17 cellular contexts compared by ENCODE assay signal in genomic region chr20:17862171-17862570, GRCh38.
DNase-seq lines count a peak whose midpoint lies in the region; ATAC-seq and TF ChIP-seq lines count a peak whose summit lies in the region.
"Had no signal": no experiment of that assay in that cellular context is flagged by ENCODE, and none has a peak within 500 bp of the region (broad histone marks: within the 10 kb centered on the region; RNA-seq: fewer than 3 reads in every experiment).

No MANE protein-coding gene starts in this region.

- peaks cover 13% of the 10 kb centered on the region for H3K27me3 Mint-ChIP-seq in stimulated activated naive CD8-positive, alpha-beta T cell treated with anti-CD3 and anti-CD28 coated beads, Interleukin-15, Interleukin-2, amounts not matched to agents 100 ng/mL and 50 ng/mL, for 24 hours
- H3K27me3 Mint-ChIP-seq in central memory CD8-positive, alpha-beta T cell: peaks cover 24% of the 10 kb centered on the region
- H3K27me3 Mint-ChIP-seq in nephron (ENCODE audit: low read depth): peaks cover 3% of the 10 kb centered on the region
- H3K27me3 Mint-ChIP-seq in activated naive CD8-positive, alpha-beta T cell treated with anti-CD3 and anti-CD28 coated beads for 36 hours: peaks cover 17% of the 10 kb centered on the region

- no peak for TF ChIP-seq CTCF in nephron (IDR thresholded peaks at IDR 0.05; ENCODE audit: unreplicated experiment in 3 of 3)

- no peaks in the 10 kb centered on the region for H3K36me3 Mint-ChIP-seq in stimulated activated naive CD8-positive, alpha-beta T cell treated with anti-CD3 and anti-CD28 coated beads, Interleukin-15, Interleukin-2, amounts not matched to agents 100 ng/mL and 50 ng/mL, for 24 hours (ENCODE audit: low read depth)
- no peaks in the 10 kb centered on the region for H3K36me3 Mint-ChIP-seq in central memory CD8-positive, alpha-beta T cell (ENCODE audit: insufficient read depth)
- H3K36me3 Mint-ChIP-seq in nephron (ENCODE audit: low read depth): no peaks in the 10 kb centered on the region
- no peaks in the 10 kb centered on the region for H3K36me3 Mint-ChIP-seq in activated naive CD8-positive, alpha-beta T cell treated with anti-CD3 and anti-CD28 coated beads for 36 hours
- H3K36me3 Mint-ChIP-seq: CD14-positive monocyte; CD8-positive, alpha-beta T cell; IgD-negative memory B cell had no signal

- H3K9me3 Mint-ChIP-seq in stimulated activated naive CD8-positive, alpha-beta T cell treated with anti-CD3 and anti-CD28 coated beads, Interleukin-15, Interleukin-2, amounts not matched to agents 100 ng/mL and 50 ng/mL, for 24 hours: no peaks in the 10 kb centered on the region
- no peaks in the 10 kb centered on the region for H3K9me3 Mint-ChIP-seq in central memory CD8-positive, alpha-beta T cell
- H3K9me3 Mint-ChIP-seq in nephron: no peaks in the 10 kb centered on the region
- no peaks in the 10 kb centered on the region for H3K9me3 Mint-ChIP-seq in activated naive CD8-positive, alpha-beta T cell treated with anti-CD3 and anti-CD28 coated beads for 36 hours
- H3K9me3 Mint-ChIP-seq: CD8-positive, alpha-beta T cell; IgD-negative memory B cell had no signal

- H3K4me1 Mint-ChIP-seq in stimulated activated naive CD8-positive, alpha-beta T cell treated with anti-CD3 and anti-CD28 coated beads, Interleukin-15, Interleukin-2, amounts not matched to agents 100 ng/mL and 50 ng/mL, for 24 hours (ENCODE audit: low read depth): peaks cover 33% of the 10 kb centered on the region
- H3K4me1 Mint-ChIP-seq in central memory CD8-positive, alpha-beta T cell: peaks cover 17% of the 10 kb centered on the region
- peaks cover 36% of the 10 kb centered on the region for H3K4me1 Mint-ChIP-seq in nephron
- H3K4me1 Mint-ChIP-seq in activated naive CD8-positive, alpha-beta T cell treated with anti-CD3 and anti-CD28 coated beads for 36 hours: peaks cover 12% of the 10 kb centered on the region

- DNase-seq in stimulated activated naive CD8-positive, alpha-beta T cell treated with anti-CD3 and anti-CD28 coated beads, Interleukin-15, Interleukin-2, amounts not matched to agents 100 U/mL and 50 U/mL, for 24 hours: no peak
- DNase-seq in central memory CD8-positive, alpha-beta T cell (ENCODE audit: low spot score in 2 of 2): no peak
- DNase-seq in activated naive CD8-positive, alpha-beta T cell treated with anti-CD3 and anti-CD28 coated beads for 36 hours: no peak
- no peak for DNase-seq in NCI-H2081 (lab: John Stamatoyannopoulos, UW)
- DNase-seq: 8988T; CD8-positive, alpha-beta T cell; COR-L47; DMS153; DMS79 treated with DMSO at 0.1 percent for 48 hours; EL; GOT3; KG1 had no signal

- no peak for ATAC-seq in stimulated activated naive CD8-positive, alpha-beta T cell treated with anti-CD3 and anti-CD28 coated beads, Interleukin-15, Interleukin-2, amounts not matched to agents 100 U/mL and 50 U/mL, for 24 hours
- ATAC-seq in central memory CD8-positive, alpha-beta T cell (replicated peaks; ENCODE audit: extremely low read depth, poor library complexity, severe bottlenecking): no peak
- no peak for ATAC-seq in HG03442 (IDR thresholded peaks at IDR 0.05; ENCODE audit: unreplicated experiment)
- ATAC-seq: CD8-positive, alpha-beta T cell had no signal

- peak overlapping the region; percentile 42 for H3K27ac Mint-ChIP-seq in stimulated activated naive CD8-positive, alpha-beta T cell treated with anti-CD3 and anti-CD28 coated beads, Interleukin-15, Interleukin-2, amounts not matched to agents 100 ng/mL and 50 ng/mL, for 24 hours
- peak overlapping the region; percentile 7 for H3K27ac Mint-ChIP-seq in central memory CD8-positive, alpha-beta T cell (ENCODE audit: low read depth)
- peak overlapping the region in 2 of 3 experiments; percentile 12 to 13 for H3K27ac Mint-ChIP-seq in nephron
- H3K27ac Mint-ChIP-seq in activated naive CD8-positive, alpha-beta T cell treated with anti-CD3 and anti-CD28 coated beads for 36 hours: no peak overlapping the region
- H3K27ac Mint-ChIP-seq: CD14-positive monocyte; CD8-positive, alpha-beta T cell; IgD-negative memory B cell had no signal

- H3K4me3 Mint-ChIP-seq in stimulated activated naive CD8-positive, alpha-beta T cell treated with anti-CD3 and anti-CD28 coated beads, Interleukin-15, Interleukin-2, amounts not matched to agents 100 ng/mL and 50 ng/mL, for 24 hours: no peak overlapping the region
- H3K4me3 Mint-ChIP-seq in central memory CD8-positive, alpha-beta T cell: no peak overlapping the region
- no peak overlapping the region for H3K4me3 Mint-ChIP-seq in nephron
- no peak overlapping the region for H3K4me3 Mint-ChIP-seq in activated naive CD8-positive, alpha-beta T cell treated with anti-CD3 and anti-CD28 coated beads for 36 hours
- H3K4me3 Mint-ChIP-seq: CD14-positive monocyte; CD8-positive, alpha-beta T cell had no signal
